ENCODE assay signal across 23 cellular contexts in genomic region chrX:36336746-36337145, GRCh38.
DNase-seq lines count a peak whose midpoint lies in the region; ATAC-seq, FAIRE-seq and TF ChIP-seq lines count a peak whose summit lies in the region.
"Had no signal": no experiment of that assay in that cellular context is flagged by ENCODE, and none has a peak within 500 bp of the region (broad histone marks: within the 10 kb centered on the region; RNA-seq: fewer than 3 reads in every experiment).

No MANE protein-coding gene starts in this region.

- H3K9ac ChIP-seq in SK-N-SH (no peak overlapping the region), neural cell (ENCODE audit: low read length) (no peak overlapping the region)
- H3K9ac ChIP-seq: GM23248 had no signal

- H4K20me1 ChIP-seq in SK-N-SH (ENCODE audit: insufficient read depth) (no peaks in the 10 kb centered on the region), neural cell (ENCODE audit: insufficient read depth) (no peaks in the 10 kb centered on the region)

- H3K9me2 ChIP-seq in SK-N-SH (no peaks in the 10 kb centered on the region), neural cell (ENCODE audit: insufficient read depth, low read length) (no peaks in the 10 kb centered on the region)

- POLR2A ChIA-PET in A549 (lab: Yijun Ruan, JAX) (no interaction called here), SK-N-SH (lab: Yijun Ruan, JAX) (no interaction called here)
- POLR2A ChIA-PET in naive thymus-derived CD4-positive, alpha-beta T cell (lab: Charles Lee): no interaction called here

- no peaks in the 10 kb centered on the region for H3K36me3 Mint-ChIP-seq in naive thymus-derived CD4-positive, alpha-beta T cell
- H3K36me3 Mint-ChIP-seq: CD4-positive, alpha-beta memory T cell had no signal

- H3K27ac ChIP-seq in A549: no peak overlapping the region
- no peak overlapping the region; a peak in 1 of 4 replicates for H3K27ac ChIP-seq in SK-N-SH (ENCODE audit: low read depth in 2 of 2, low read length in 1 of 2)
- peak overlapping the region; percentile 55 for H3K27ac ChIP-seq in neural cell (ENCODE audit: low read length)
- H3K27ac ChIP-seq in naive thymus-derived CD4-positive, alpha-beta T cell (ENCODE audit: low read depth, low read length): no peak overlapping the region
- H3K27ac ChIP-seq: 22Rv1, GM23248 had no signal

- no peaks in the 10 kb centered on the region for H3K9me3 ChIP-seq in A549
- H3K9me3 ChIP-seq in SK-N-SH: no peaks in the 10 kb centered on the region
- no peaks in the 10 kb centered on the region for H3K9me3 ChIP-seq in neural cell (ENCODE audit: low read length)
- H3K9me3 ChIP-seq in naive thymus-derived CD4-positive, alpha-beta T cell (ENCODE audit: control insufficient read depth in 2 of 3, low read length in 3 of 3): no peaks in the 10 kb centered on the region

- no peak overlapping the region for H3K27ac Mint-ChIP-seq in naive thymus-derived CD4-positive, alpha-beta T cell
- H3K27ac Mint-ChIP-seq: CD4-positive, alpha-beta memory T cell; H9 had no signal

- WGBS in A549 (ENCODE audit: missing lambda C conversion rate): 10% methylated on average over 3 of the region's 3 CpGs
- 7% methylated on average over 3 of the region's 3 CpGs for WGBS in SK-N-SH (ENCODE audit: low lambda C conversion rate)

- H3K27me3 Mint-ChIP-seq in naive thymus-derived CD4-positive, alpha-beta T cell: no peaks in the 10 kb centered on the region
- H3K27me3 Mint-ChIP-seq: CD4-positive, alpha-beta memory T cell had no signal

- H2AFZ ChIP-seq in SK-N-SH (ENCODE audit: low read depth): no peak overlapping the region
- H2AFZ ChIP-seq in neural cell (ENCODE audit: low read depth, low read length): no peak overlapping the region
- H2AFZ ChIP-seq: GM23248 had no signal

- H3K36me3 ChIP-seq in SK-N-SH (replicated peaks in 1 of 2; ENCODE audit: control insufficient read depth in 1 of 2, insufficient read depth in 2 of 2, low read length in 1 of 2) (no peaks in the 10 kb centered on the region), neural cell (ENCODE audit: insufficient read depth, low read length) (no peaks in the 10 kb centered on the region)
- no peaks in the 10 kb centered on the region for H3K36me3 ChIP-seq in naive thymus-derived CD4-positive, alpha-beta T cell (ENCODE audit: control insufficient read depth in 2 of 3, insufficient read depth in 3 of 3, low read length in 3 of 3)

- no peak for TF ChIP-seq POLR2A in A549 (IDR thresholded peaks at IDR 0.05; ENCODE audit: low read length)

- H3K4me1 Mint-ChIP-seq in naive thymus-derived CD4-positive, alpha-beta T cell: no peaks in the 10 kb centered on the region
- H3K4me1 Mint-ChIP-seq: CD4-positive, alpha-beta memory T cell; H9 had no signal

- no peak for ATAC-seq in A549
- no peak for ATAC-seq in GM21367 (IDR thresholded peaks at IDR 0.05; ENCODE audit: unreplicated experiment)
- no peak for ATAC-seq in naive thymus-derived CD4-positive, alpha-beta T cell
- ATAC-seq: HCT116 had no signal

- H3K4me2 ChIP-seq in A549 (no peak overlapping the region), SK-N-SH (no peak overlapping the region), neural cell (ENCODE audit: low read length) (no peak overlapping the region)

- intact Hi-C loops in naive thymus-derived CD4-positive, alpha-beta T cell (cut with micrococcal nuclease): no loop called here

- no peak for TF ChIP-seq EP300 in A549 (IDR thresholded peaks at IDR 0.05)
- peak in 1 of 2 experiments; percentile 80; a peak in 2 of 4 replicates for TF ChIP-seq EP300 in SK-N-SH (IDR thresholded peaks at IDR 0.05; ENCODE audit: borderline replicate concordance in 1 of 2, low read depth in 1 of 2, low read length in 1 of 2)
- TF ChIP-seq EP300 in neural cell (conservative IDR thresholded peaks at IDR 0.05; ENCODE audit: poor library complexity, severe bottlenecking): no peak

- TF ChIP-seq RAD21 in A549 (conservative IDR thresholded peaks at IDR 0.05 in 1 of 2, IDR thresholded peaks at IDR 0.05 in 1 of 2): no peak
- no peak; the same call in 1 of the 2 replicates for TF ChIP-seq RAD21 in SK-N-SH (IDR thresholded peaks at IDR 0.05; ENCODE audit: low read length)
- no peak for TF ChIP-seq RAD21 in neural cell (conservative IDR thresholded peaks at IDR 0.05)

- H3K9me3 Mint-ChIP-seq in naive thymus-derived CD4-positive, alpha-beta T cell: peaks cover 0 to 11% (median 2%) of the 10 kb centered on the region in 11 donors

- H3K27me3 ChIP-seq in SK-N-SH (ENCODE audit: insufficient read depth): no peaks in the 10 kb centered on the region
- no peaks in the 10 kb centered on the region for H3K27me3 ChIP-seq in neural cell (ENCODE audit: insufficient read depth, low read depth, low read length)
- no peaks in the 10 kb centered on the region for H3K27me3 ChIP-seq in naive thymus-derived CD4-positive, alpha-beta T cell (ENCODE audit: control insufficient read depth in 2 of 2, insufficient read depth in 2 of 2, low read length in 2 of 2)

- H3K79me2 ChIP-seq in SK-N-SH (ENCODE audit: insufficient read depth) (no peaks in the 10 kb centered on the region), neural cell (replicated peaks; ENCODE audit: insufficient read depth, low read length) (no peaks in the 10 kb centered on the region)

- H3K4me3 ChIP-seq in A549 (no peak overlapping the region), SK-N-SH (ENCODE audit: low read depth in 2 of 2, low read length in 1 of 2) (no peak overlapping the region), neural cell (ENCODE audit: low read length) (no peak overlapping the region)
- no peak overlapping the region for H3K4me3 ChIP-seq in naive thymus-derived CD4-positive, alpha-beta T cell (ENCODE audit: low read length)
- H3K4me3 ChIP-seq: GM23248 had no signal

- H3F3A ChIP-seq in SK-N-SH (replicated peaks; ENCODE audit: insufficient read depth) (no peaks in the 10 kb centered on the region), neural cell (ENCODE audit: insufficient read depth, low read length, poor library complexity, severe bottlenecking) (no peaks in the 10 kb centered on the region)

- CTCF ChIA-PET in A549 (lab: Yijun Ruan, JAX) (no interaction called here), SK-N-SH (lab: Yijun Ruan, JAX) (interaction anchor here (1.1 kb wide), 1 partner anchor 26 kb away, joined by 3 read pairs; no protein-coding TSS in a partner anchor)
- CTCF ChIA-PET in naive thymus-derived CD4-positive, alpha-beta T cell (lab: Charles Lee): no interaction called here

- no peak overlapping the region for H3K4me3 Mint-ChIP-seq in naive thymus-derived CD4-positive, alpha-beta T cell
- H3K4me3 Mint-ChIP-seq: CD4-positive, alpha-beta memory T cell; H9 had no signal

- TF ChIP-seq CTCF in A549 (IDR thresholded peaks at IDR 0.05): no peak
- TF ChIP-seq CTCF in SK-N-SH (IDR thresholded peaks at IDR 0.05): no peak
- no peak for TF ChIP-seq CTCF in neural cell (IDR thresholded peaks at IDR 0.05; ENCODE audit: poor library complexity, severe bottlenecking)

- FAIRE-seq in A549 (lab: Jason Lieb, UNC): peak; percentile 36
- FAIRE-seq: A204.1, G401.6, GM12892, H1 had no signal

- H3K4me1 ChIP-seq in A549 (no peaks in the 10 kb centered on the region), SK-N-SH (ENCODE audit: control insufficient read depth in 1 of 2, insufficient read depth in 2 of 2, low read depth in 1 of 2, low read length in 1 of 2) (no peaks in the 10 kb centered on the region; a peak in 2 of 4 replicates)
- no peaks in the 10 kb centered on the region for H3K4me1 ChIP-seq in naive thymus-derived CD4-positive, alpha-beta T cell (ENCODE audit: control insufficient read depth in 2 of 2, insufficient read depth in 2 of 2, low read length in 2 of 2)

- DNase-seq in A549 (ENCODE audit: low read depth in 1 of 2, low spot score in 1 of 2) (no peak), NCI-H526 (lab: John Stamatoyannopoulos, UW) (peak; percentile 53 to 56), SK-N-SH (peak; percentile 43), SHP77 (lab: John Stamatoyannopoulos, UW) (no peak)
- no peak for DNase-seq in naive thymus-derived CD4-positive, alpha-beta T cell
- DNase-seq: ACHN; AML-193; C1 segment of cervical spinal cord; Calu3; CD4-positive, alpha-beta memory T cell; COR-L47; DMS53; DMS79 treated with DMSO at 0.1 percent for 48 hours; GM23248; H9 had no signal

TF ChIP-seq in A549, 52 proteins besides CTCF, POLR2A, EP300 and RAD21 (continues in another document):
- no peak for TF ChIP-seq HEYL (CRISPR knock-in tag; IDR thresholded peaks at IDR 0.05)
- TF ChIP-seq TP53 (CRISPR knock-in tag; IDR thresholded peaks at IDR 0.05): no peak
- no peak for TF ChIP-seq MYC (IDR thresholded peaks at IDR 0.05; ENCODE audit: borderline replicate concordance, low read length)
- no peak for TF ChIP-seq CHD2 (IDR thresholded peaks at IDR 0.05; ENCODE audit: low read length, partially characterized antibody)
- TF ChIP-seq POLR2AphosphoS2 (conservative IDR thresholded peaks at IDR 0.05; ENCODE audit: low read length): no peak
- TF ChIP-seq PHF8 (IDR thresholded peaks at IDR 0.05; ENCODE audit: borderline replicate concordance, low read depth): no peak
- no peak for TF ChIP-seq TFCP2L1 (CRISPR knock-in tag; IDR thresholded peaks at IDR 0.05)
- TF ChIP-seq ZNF302 (CRISPR knock-in tag; IDR thresholded peaks at IDR 0.05): no peak
- no peak for TF ChIP-seq CBX2 (IDR thresholded peaks at IDR 0.05; ENCODE audit: borderline replicate concordance, low read depth)

TF ChIP-seq in SK-N-SH, 30 proteins besides CTCF, POLR2A, EP300 and RAD21 (continues in another document):
- TF ChIP-seq FOXJ3 (CRISPR knock-in tag; IDR thresholded peaks at IDR 0.05): 0 out of 2 replicates have a peak, but pooled peaks have one; percentile 29
- TF ChIP-seq JUND (IDR thresholded peaks at IDR 0.05): no peak
- TF ChIP-seq RXRA (IDR thresholded peaks at IDR 0.05; ENCODE audit: borderline replicate concordance, low read depth): no peak
- no peak for TF ChIP-seq TAF1 (IDR thresholded peaks at IDR 0.05; ENCODE audit: borderline replicate concordance, low read depth, low read length)

TF ChIP-seq in neural cell, 6 proteins besides CTCF, POLR2A, EP300 and RAD21 (continues in another document):
- no peak for TF ChIP-seq MXI1 (conservative IDR thresholded peaks at IDR 0.05; ENCODE audit: poor library complexity, severe bottlenecking)
- TF ChIP-seq EZH2 (IDR thresholded peaks at IDR 0.05; ENCODE audit: borderline replicate concordance, insufficient read depth, low read length, poor library complexity, severe bottlenecking): no peak
- TF ChIP-seq SMC3 (conservative IDR thresholded peaks at IDR 0.05; ENCODE audit: poor library complexity): no peak
- TF ChIP-seq TAF1 (IDR thresholded peaks at IDR 0.05; ENCODE audit: low read depth): no peak

Comparison
In these comparisons a context has a peak if more than half of its experiments do, and no peak if none do; other contexts are left out.
1. DNase-seq: peak in NCI-H526 (2 of 2) and SK-N-SH (single experiment); none in A549 (0 of 2), SHP77 (0 of 2) and naive thymus-derived CD4-positive, alpha-beta T cell (0 of 9).
2. Of the 12 proteins assayed by ChIP-seq in both A549 and SK-N-SH: peak only in A549: none; only in SK-N-SH: CHD2 and RCOR1; in both: none; in neither: 9; mixed calls (peak in some experiments, not most) for 1.